In genomic region chr1:233327938-233328660, GRCh38 we compare ENCODE assay signal across 7 cellular contexts. TPM values are rescaled to one million over a fixed set of nuclear protein-coding genes. Genes with fewer than 3 reads are reported as not detected.
DNase-seq lines count a peak whose midpoint lies in the region; ATAC-seq, FAIRE-seq and TF ChIP-seq lines count a peak whose summit lies in the region.

No MANE protein-coding gene starts in this region.

- ATAC-seq in GM21825 (IDR thresholded peaks at IDR 0.05; ENCODE audit: unreplicated experiment) = peak; percentile 21

- intact Hi-C loops in posterior cingulate gyrus (cut with DNase I) = no loop called here

- peak overlapping the region; percentile 55 for H3K4me3 ChIP-seq in GM12875 (ENCODE audit: low read depth, low read length)
- H3K4me3 ChIP-seq in Karpas-422 (ENCODE audit: low read length) = peak overlapping the region; percentile 70

- H3K27me3 ChIP-seq in Karpas-422 (ENCODE audit: low read length) = no peaks in the 10 kb centered on the region

- no peaks in the 10 kb centered on the region for H3K36me3 ChIP-seq in Karpas-422 (ENCODE audit: insufficient read depth, low read length)

- peak overlapping the region; percentile 92 for H2AFZ ChIP-seq in Karpas-422 (ENCODE audit: low read length)

- peaks cover 19% of the 10 kb centered on the region for H3K4me1 ChIP-seq in Karpas-422 (ENCODE audit: low read length)

- no peak overlapping the region for H3K27ac ChIP-seq in Karpas-422 (ENCODE audit: low read length)

- no peak for TF ChIP-seq CTCF in GM12875 (IDR thresholded peaks at IDR 0.05; ENCODE audit: borderline replicate concordance, insufficient read depth, low read depth, low read length)

- H3K9me2 ChIP-seq in Karpas-422 (replicated peaks; ENCODE audit: insufficient read depth, low read length) = no peaks in the 10 kb centered on the region

- DNase-seq in Karpas-422 = peak; percentile 63
- DNase-seq in activated T-cell treated with anti-CD3 and anti-CD28 coated beads, Interleukin-2, amount 50 U/mL, for 1 hour = peak; percentile 60
- peak; percentile 25 to 29 for DNase-seq in frontal cortex (ENCODE audit: low spot score in 2 of 2)
- DNase-seq in posterior cingulate gyrus = peak in 8 of 10 donors; percentile 12 to 86 (median 26)
- DNase-seq in cerebellar cortex (ENCODE audit: low spot score) = no peak

- no peaks in the 10 kb centered on the region; the same call in 1 of the 2 replicates for H4K20me1 ChIP-seq in Karpas-422 (ENCODE audit: insufficient read depth, low read depth, low read length)

- no peaks in the 10 kb centered on the region for H3K79me2 ChIP-seq in Karpas-422 (ENCODE audit: low read length)

- H3K9me3 ChIP-seq in Karpas-422 (ENCODE audit: low read length) = no peaks in the 10 kb centered on the region

- peak overlapping the region; percentile 71 for H3K9ac ChIP-seq in Karpas-422 (ENCODE audit: low read length)

- no peak for FAIRE-seq in frontal cortex (lab: Jason Lieb, UNC)

- H3K4me2 ChIP-seq in Karpas-422 (ENCODE audit: low read depth, low read length, poor library complexity, severe bottlenecking) = peak overlapping the region; percentile 96

RNA-seq across cellular contexts. Expression of gene MAP3K21, which starts 0.6 kb away (rescaled TPM):
- 2.2 and 3.4 TPM in 2 replicates for total RNA-seq in Karpas-422 (2014; rRNA removed; shearing (Covaris generic); ENCODE audit: low replicate concordance)
- 2.9 TPM for total RNA-seq in frontal cortex

RNA-seq across cellular contexts. Expression of gene PCNX2, which starts 32.6 kb away (rescaled TPM):
- total RNA-seq in Karpas-422 (2014; rRNA removed; shearing (Covaris generic); ENCODE audit: low replicate concordance) = 49.1 and 96.2 TPM in 2 replicates
- 228 TPM for total RNA-seq in frontal cortex
